ENCODE assay signal across 1 cellular context in genomic region chr3:55485208-55485791, GRCh38.
TF ChIP-seq lines count a peak whose summit lies in the region.

No MANE protein-coding gene starts in this region.

TF ChIP-seq in HEK293, 187 proteins besides CTCF, POLR2A, EP300 and RAD21 (continued from another document and continues in another):
- TF ChIP-seq, protein P1, sequence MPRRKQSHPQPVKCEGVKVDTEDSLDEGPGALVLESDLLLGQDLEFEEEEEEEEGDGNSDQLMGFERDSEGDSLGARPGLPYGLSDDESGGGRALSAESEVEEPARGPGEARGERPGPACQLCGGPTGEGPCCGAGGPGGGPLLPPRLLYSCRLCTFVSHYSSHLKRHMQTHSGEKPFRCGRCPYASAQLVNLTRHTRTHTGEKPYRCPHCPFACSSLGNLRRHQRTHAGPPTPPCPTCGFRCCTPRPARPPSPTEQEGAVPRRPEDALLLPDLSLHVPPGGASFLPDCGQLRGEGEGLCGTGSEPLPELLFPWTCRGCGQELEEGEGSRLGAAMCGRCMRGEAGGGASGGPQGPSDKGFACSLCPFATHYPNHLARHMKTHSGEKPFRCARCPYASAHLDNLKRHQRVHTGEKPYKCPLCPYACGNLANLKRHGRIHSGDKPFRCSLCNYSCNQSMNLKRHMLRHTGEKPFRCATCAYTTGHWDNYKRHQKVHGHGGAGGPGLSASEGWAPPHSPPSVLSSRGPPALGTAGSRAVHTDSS (tag by site-specific recombination; IDR thresholded peaks at IDR 0.05), result no peak
- peak; percentile 34; the same call in 1 of the 2 replicates for TF ChIP-seq ZNF76 (tag by site-specific recombination; IDR thresholded peaks at IDR 0.05; ENCODE audit: borderline replicate concordance, low read depth)
- TF ChIP-seq KLF16 (tag by site-specific recombination; IDR thresholded peaks at IDR 0.05), result peak; percentile 73; the same call in 1 of the 2 replicates
- TF ChIP-seq ZBTB48 (tag by site-specific recombination; IDR thresholded peaks at IDR 0.05), result peak; percentile 93
- TF ChIP-seq ZSCAN30 (tag by site-specific recombination; IDR thresholded peaks at IDR 0.05), result peak; percentile 80; the same call in 1 of the 2 replicates
- TF ChIP-seq ZNF658 (tag by site-specific recombination; IDR thresholded peaks at IDR 0.05), result no peak
- TF ChIP-seq KLF8 (tag by site-specific recombination; IDR thresholded peaks at IDR 0.05), result 0 out of 2 replicates have a peak, but pooled peaks have one; percentile 42
- TF ChIP-seq ZNF791 (tag by site-specific recombination; IDR thresholded peaks at IDR 0.05), result no peak
- 0 out of 2 replicates have a peak, but pooled peaks have one; percentile 28 for TF ChIP-seq GLI4 (tag by site-specific recombination; IDR thresholded peaks at IDR 0.05)
- TF ChIP-seq, protein P2, sequence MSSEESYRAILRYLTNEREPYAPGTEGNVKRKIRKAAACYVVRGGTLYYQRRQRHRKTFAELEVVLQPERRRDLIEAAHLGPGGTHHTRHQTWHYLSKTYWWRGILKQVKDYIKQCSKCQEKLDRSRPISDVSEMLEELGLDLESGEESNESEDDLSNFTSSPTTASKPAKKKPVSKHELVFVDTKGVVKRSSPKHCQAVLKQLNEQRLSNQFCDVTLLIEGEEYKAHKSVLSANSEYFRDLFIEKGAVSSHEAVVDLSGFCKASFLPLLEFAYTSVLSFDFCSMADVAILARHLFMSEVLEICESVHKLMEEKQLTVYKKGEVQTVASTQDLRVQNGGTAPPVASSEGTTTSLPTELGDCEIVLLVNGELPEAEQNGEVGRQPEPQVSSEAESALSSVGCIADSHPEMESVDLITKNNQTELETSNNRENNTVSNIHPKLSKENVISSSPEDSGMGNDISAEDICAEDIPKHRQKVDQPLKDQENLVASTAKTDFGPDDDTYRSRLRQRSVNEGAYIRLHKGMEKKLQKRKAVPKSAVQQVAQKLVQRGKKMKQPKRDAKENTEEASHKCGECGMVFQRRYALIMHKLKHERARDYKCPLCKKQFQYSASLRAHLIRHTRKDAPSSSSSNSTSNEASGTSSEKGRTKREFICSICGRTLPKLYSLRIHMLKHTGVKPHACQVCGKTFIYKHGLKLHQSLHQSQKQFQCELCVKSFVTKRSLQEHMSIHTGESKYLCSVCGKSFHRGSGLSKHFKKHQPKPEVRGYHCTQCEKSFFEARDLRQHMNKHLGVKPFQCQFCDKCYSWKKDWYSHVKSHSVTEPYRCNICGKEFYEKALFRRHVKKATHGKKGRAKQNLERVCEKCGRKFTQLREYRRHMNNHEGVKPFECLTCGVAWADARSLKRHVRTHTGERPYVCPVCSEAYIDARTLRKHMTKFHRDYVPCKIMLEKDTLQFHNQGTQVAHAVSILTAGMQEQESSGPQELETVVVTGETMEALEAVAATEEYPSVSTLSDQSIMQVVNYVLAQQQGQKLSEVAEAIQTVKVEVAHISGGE (tag by site-specific recombination; conservative IDR thresholded peaks at IDR 0.05; ENCODE audit: low read depth), result peak; percentile 57
- no peak for TF ChIP-seq ZNF292 (tag by site-specific recombination; IDR thresholded peaks at IDR 0.05; ENCODE audit: borderline replicate concordance, low read depth)
- TF ChIP-seq, protein P3, sequence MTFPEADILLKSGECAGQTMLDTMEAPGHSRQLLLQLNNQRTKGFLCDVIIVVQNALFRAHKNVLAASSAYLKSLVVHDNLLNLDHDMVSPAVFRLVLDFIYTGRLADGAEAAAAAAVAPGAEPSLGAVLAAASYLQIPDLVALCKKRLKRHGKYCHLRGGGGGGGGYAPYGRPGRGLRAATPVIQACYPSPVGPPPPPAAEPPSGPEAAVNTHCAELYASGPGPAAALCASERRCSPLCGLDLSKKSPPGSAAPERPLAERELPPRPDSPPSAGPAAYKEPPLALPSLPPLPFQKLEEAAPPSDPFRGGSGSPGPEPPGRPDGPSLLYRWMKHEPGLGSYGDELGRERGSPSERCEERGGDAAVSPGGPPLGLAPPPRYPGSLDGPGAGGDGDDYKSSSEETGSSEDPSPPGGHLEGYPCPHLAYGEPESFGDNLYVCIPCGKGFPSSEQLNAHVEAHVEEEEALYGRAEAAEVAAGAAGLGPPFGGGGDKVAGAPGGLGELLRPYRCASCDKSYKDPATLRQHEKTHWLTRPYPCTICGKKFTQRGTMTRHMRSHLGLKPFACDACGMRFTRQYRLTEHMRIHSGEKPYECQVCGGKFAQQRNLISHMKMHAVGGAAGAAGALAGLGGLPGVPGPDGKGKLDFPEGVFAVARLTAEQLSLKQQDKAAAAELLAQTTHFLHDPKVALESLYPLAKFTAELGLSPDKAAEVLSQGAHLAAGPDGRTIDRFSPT (tag by site-specific recombination; IDR thresholded peaks at IDR 0.05), result peak; percentile 45; the same call in 1 of the 2 replicates
- TF ChIP-seq ZEB2 (tag by site-specific recombination; IDR thresholded peaks at IDR 0.05), result peak; percentile 84
- peak; percentile 74; the same call in 1 of the 2 replicates for TF ChIP-seq GLIS1 (tag by site-specific recombination; IDR thresholded peaks at IDR 0.05)
- peak; percentile 85 for TF ChIP-seq ZNF398 (tag by site-specific recombination; IDR thresholded peaks at IDR 0.05)
- TF ChIP-seq ZNF629 (tag by site-specific recombination; IDR thresholded peaks at IDR 0.05), result no peak
- TF ChIP-seq, protein P4, sequence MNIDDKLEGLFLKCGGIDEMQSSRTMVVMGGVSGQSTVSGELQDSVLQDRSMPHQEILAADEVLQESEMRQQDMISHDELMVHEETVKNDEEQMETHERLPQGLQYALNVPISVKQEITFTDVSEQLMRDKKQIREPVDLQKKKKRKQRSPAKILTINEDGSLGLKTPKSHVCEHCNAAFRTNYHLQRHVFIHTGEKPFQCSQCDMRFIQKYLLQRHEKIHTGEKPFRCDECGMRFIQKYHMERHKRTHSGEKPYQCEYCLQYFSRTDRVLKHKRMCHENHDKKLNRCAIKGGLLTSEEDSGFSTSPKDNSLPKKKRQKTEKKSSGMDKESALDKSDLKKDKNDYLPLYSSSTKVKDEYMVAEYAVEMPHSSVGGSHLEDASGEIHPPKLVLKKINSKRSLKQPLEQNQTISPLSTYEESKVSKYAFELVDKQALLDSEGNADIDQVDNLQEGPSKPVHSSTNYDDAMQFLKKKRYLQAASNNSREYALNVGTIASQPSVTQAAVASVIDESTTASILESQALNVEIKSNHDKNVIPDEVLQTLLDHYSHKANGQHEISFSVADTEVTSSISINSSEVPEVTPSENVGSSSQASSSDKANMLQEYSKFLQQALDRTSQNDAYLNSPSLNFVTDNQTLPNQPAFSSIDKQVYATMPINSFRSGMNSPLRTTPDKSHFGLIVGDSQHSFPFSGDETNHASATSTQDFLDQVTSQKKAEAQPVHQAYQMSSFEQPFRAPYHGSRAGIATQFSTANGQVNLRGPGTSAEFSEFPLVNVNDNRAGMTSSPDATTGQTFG (tag by site-specific recombination; IDR thresholded peaks at IDR 0.05; ENCODE audit: borderline replicate concordance), result no peak
- no peak for TF ChIP-seq PBX3 (CRISPR knock-in tag; IDR thresholded peaks at IDR 0.05)
- peak; percentile 74 for TF ChIP-seq PRDM1 (tag by site-specific recombination; IDR thresholded peaks at IDR 0.05)
- TF ChIP-seq ZFHX2 (tag by site-specific recombination; conservative IDR thresholded peaks at IDR 0.05), result peak; percentile 33; the same call in 1 of the 2 replicates
- 0 out of 2 replicates have a peak, but pooled peaks have one; percentile 26 for TF ChIP-seq ZBTB8A (tag by site-specific recombination; IDR thresholded peaks at IDR 0.05)
- peak; percentile 79 for TF ChIP-seq ZFP69B (tag by site-specific recombination; IDR thresholded peaks at IDR 0.05)
- TF ChIP-seq TCF7L2 (IDR thresholded peaks at IDR 0.05; ENCODE audit: borderline replicate concordance, low read depth, low read length), result no peak
- TF ChIP-seq ZNF473 (tag by site-specific recombination; IDR thresholded peaks at IDR 0.05), result no peak
- 0 out of 2 replicates have a peak, but pooled peaks have one; percentile 18 for TF ChIP-seq ZNF394 (tag by site-specific recombination; IDR thresholded peaks at IDR 0.05; ENCODE audit: borderline replicate concordance)
- TF ChIP-seq ZNF580 (tag by site-specific recombination; IDR thresholded peaks at IDR 0.05), result peak; percentile 33; the same call in 1 of the 2 replicates
- peak; percentile 80 for TF ChIP-seq PRDM4 (tag by site-specific recombination; IDR thresholded peaks at IDR 0.05)
- TF ChIP-seq ZNF274 (IDR thresholded peaks at IDR 0.05; ENCODE audit: low read length), result no peak
- no peak for TF ChIP-seq ZNF274 (tag by site-specific recombination; IDR thresholded peaks at IDR 0.05; ENCODE audit: borderline replicate concordance)
- peak; percentile 44; the same call in 1 of the 2 replicates for TF ChIP-seq SP7 (tag by site-specific recombination; IDR thresholded peaks at IDR 0.05)
- TF ChIP-seq GLIS2 (tag by site-specific recombination; IDR thresholded peaks at IDR 0.05), result peak; percentile 96
- TF ChIP-seq, protein P5, sequence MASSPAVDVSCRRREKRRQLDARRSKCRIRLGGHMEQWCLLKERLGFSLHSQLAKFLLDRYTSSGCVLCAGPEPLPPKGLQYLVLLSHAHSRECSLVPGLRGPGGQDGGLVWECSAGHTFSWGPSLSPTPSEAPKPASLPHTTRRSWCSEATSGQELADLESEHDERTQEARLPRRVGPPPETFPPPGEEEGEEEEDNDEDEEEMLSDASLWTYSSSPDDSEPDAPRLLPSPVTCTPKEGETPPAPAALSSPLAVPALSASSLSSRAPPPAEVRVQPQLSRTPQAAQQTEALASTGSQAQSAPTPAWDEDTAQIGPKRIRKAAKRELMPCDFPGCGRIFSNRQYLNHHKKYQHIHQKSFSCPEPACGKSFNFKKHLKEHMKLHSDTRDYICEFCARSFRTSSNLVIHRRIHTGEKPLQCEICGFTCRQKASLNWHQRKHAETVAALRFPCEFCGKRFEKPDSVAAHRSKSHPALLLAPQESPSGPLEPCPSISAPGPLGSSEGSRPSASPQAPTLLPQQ (tag by site-specific recombination; IDR thresholded peaks at IDR 0.05), result peak; percentile 88
- TF ChIP-seq ZBTB20 (tag by site-specific recombination; IDR thresholded peaks at IDR 0.05), result peak; percentile 71
- 0 out of 2 replicates have a peak, but pooled peaks have one; percentile 14 for TF ChIP-seq FEZF1 (tag by site-specific recombination; IDR thresholded peaks at IDR 0.05)
- TF ChIP-seq IKZF3 (tag by site-specific recombination; IDR thresholded peaks at IDR 0.05), result no peak
- TF ChIP-seq, protein P6, sequence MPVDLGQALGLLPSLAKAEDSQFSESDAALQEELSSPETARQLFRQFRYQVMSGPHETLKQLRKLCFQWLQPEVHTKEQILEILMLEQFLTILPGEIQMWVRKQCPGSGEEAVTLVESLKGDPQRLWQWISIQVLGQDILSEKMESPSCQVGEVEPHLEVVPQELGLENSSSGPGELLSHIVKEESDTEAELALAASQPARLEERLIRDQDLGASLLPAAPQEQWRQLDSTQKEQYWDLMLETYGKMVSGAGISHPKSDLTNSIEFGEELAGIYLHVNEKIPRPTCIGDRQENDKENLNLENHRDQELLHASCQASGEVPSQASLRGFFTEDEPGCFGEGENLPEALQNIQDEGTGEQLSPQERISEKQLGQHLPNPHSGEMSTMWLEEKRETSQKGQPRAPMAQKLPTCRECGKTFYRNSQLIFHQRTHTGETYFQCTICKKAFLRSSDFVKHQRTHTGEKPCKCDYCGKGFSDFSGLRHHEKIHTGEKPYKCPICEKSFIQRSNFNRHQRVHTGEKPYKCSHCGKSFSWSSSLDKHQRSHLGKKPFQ (tag by site-specific recombination; IDR thresholded peaks at IDR 0.05), result 0 out of 2 replicates have a peak, but pooled peaks have one; percentile 47
- peak; percentile 60; the same call in 1 of the 2 replicates for TF ChIP-seq ZNF423 (tag by site-specific recombination; IDR thresholded peaks at IDR 0.05)
- TF ChIP-seq ZNF501 (tag by site-specific recombination; IDR thresholded peaks at IDR 0.05), result peak; percentile 61
- TF ChIP-seq SP2 (tag by site-specific recombination; IDR thresholded peaks at IDR 0.05), result peak; percentile 57
- peak; percentile 71; the same call in 1 of the 2 replicates for TF ChIP-seq BCL11B (tag by site-specific recombination; IDR thresholded peaks at IDR 0.05; ENCODE audit: low read depth)
- TF ChIP-seq ZNF654 (tag by site-specific recombination; IDR thresholded peaks at IDR 0.05; ENCODE audit: low read depth), result peak; percentile 11; the same call in 1 of the 2 replicates
- TF ChIP-seq ZIC2 (tag by site-specific recombination; IDR thresholded peaks at IDR 0.05), result peak; percentile 24; the same call in 1 of the 2 replicates
- no peak for TF ChIP-seq ZNF266 (tag by site-specific recombination; IDR thresholded peaks at IDR 0.05; ENCODE audit: low read depth)
